In genomic region chr16:28935924-28936783, GRCh38 we compare ENCODE assay signal across 1 cellular context.
A peak's percentile ranks its signal among the peaks of the same experiment; 100 is the strongest.
TF ChIP-seq lines count a peak whose summit lies in the region.

No MANE protein-coding gene starts in this region.

TF ChIP-seq in K562, 482 proteins besides CTCF, POLR2A, EP300 and RAD21 (continued from another document and continues in another):
- TF ChIP-seq MGA (IDR thresholded peaks at IDR 0.05), result peak; percentile 88
- TF ChIP-seq PKNOX1 (IDR thresholded peaks at IDR 0.05), result 0 out of 2 replicates have a peak, but pooled peaks have one; percentile 8
- no peak for TF ChIP-seq POLR3A (IDR thresholded peaks at IDR 0.05; ENCODE audit: borderline replicate concordance, extremely low read depth, insufficient read depth, insufficient read length)
- TF ChIP-seq STAT6 (CRISPR knock-in tag; IDR thresholded peaks at IDR 0.05), result peak; percentile 37
- TF ChIP-seq CSDE1 (IDR thresholded peaks at IDR 0.05), result no peak
- no peak for TF ChIP-seq HOXB6 (CRISPR knock-in tag; IDR thresholded peaks at IDR 0.05; ENCODE audit: borderline replicate concordance)
- TF ChIP-seq EGR1 (conservative IDR thresholded peaks at IDR 0.05), result peak; percentile 79
- TF ChIP-seq, protein P1, sequence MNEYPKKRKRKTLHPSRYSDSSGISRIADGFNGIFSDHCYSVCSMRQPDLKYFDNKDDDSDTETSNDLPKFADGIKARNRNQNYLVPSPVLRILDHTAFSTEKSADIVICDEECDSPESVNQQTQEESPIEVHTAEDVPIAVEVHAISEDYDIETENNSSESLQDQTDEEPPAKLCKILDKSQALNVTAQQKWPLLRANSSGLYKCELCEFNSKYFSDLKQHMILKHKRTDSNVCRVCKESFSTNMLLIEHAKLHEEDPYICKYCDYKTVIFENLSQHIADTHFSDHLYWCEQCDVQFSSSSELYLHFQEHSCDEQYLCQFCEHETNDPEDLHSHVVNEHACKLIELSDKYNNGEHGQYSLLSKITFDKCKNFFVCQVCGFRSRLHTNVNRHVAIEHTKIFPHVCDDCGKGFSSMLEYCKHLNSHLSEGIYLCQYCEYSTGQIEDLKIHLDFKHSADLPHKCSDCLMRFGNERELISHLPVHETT (CRISPR knock-in tag; conservative IDR thresholded peaks at IDR 0.05 in 1 of 2, IDR thresholded peaks at IDR 0.05 in 1 of 2), result no peak
- no peak for TF ChIP-seq CREBBP (IDR thresholded peaks at IDR 0.05; ENCODE audit: low read depth, low read length)
- TF ChIP-seq TBP (optimal IDR thresholded peaks at IDR 0.05; ENCODE audit: low read depth, low read length), result peak; percentile 64
- TF ChIP-seq POLR2AphosphoS2 (IDR thresholded peaks at IDR 0.05; ENCODE audit: low read length), result no peak
- peak; percentile 76 for TF ChIP-seq SAP30 (IDR thresholded peaks at IDR 0.05; ENCODE audit: borderline replicate concordance, insufficient read depth, low read depth, low read length, poor library complexity, severe bottlenecking)
- no peak for TF ChIP-seq SIX5 (IDR thresholded peaks at IDR 0.05; ENCODE audit: borderline replicate concordance in 1 of 2, insufficient read depth in 1 of 2, low read depth in 1 of 2, low read length in 2 of 2)
- TF ChIP-seq LEF1 (IDR thresholded peaks at IDR 0.05), result 0 out of 2 replicates have a peak, but pooled peaks have one; percentile 39
- TF ChIP-seq PML (IDR thresholded peaks at IDR 0.05; ENCODE audit: low read length), result 0 out of 2 replicates have a peak, but pooled peaks have one; percentile 26
- no peak for TF ChIP-seq USF2 (CRISPR knock-in tag; IDR thresholded peaks at IDR 0.05)
- TF ChIP-seq ELF1 (tag; IDR thresholded peaks at IDR 0.05), result peak; percentile 59; the same call in 1 of the 2 replicates
- TF ChIP-seq CHD2 (IDR thresholded peaks at IDR 0.05; ENCODE audit: low read depth, low read length), result 0 out of 2 replicates have a peak, but pooled peaks have one; percentile 39
- peak; percentile 40 for TF ChIP-seq PRDM10 (IDR thresholded peaks at IDR 0.05; ENCODE audit: partially characterized antibody)
- peak; percentile 16; the same call in 1 of the 2 replicates for TF ChIP-seq TEAD4 (IDR thresholded peaks at IDR 0.05; ENCODE audit: low read length)
- no peak for TF ChIP-seq TEAD4 (CRISPR knock-in tag; IDR thresholded peaks at IDR 0.05; ENCODE audit: borderline replicate concordance)
- no peak for TF ChIP-seq CEBPB (tag; IDR thresholded peaks at IDR 0.05)
- no peak for TF ChIP-seq NR2C2 (CRISPR knock-in tag; IDR thresholded peaks at IDR 0.05)
- peak; percentile 45; the same call in 1 of the 2 replicates for TF ChIP-seq NR2C2 (tag; IDR thresholded peaks at IDR 0.05)
- TF ChIP-seq HDAC8 (tag; IDR thresholded peaks at IDR 0.05), result no peak
- TF ChIP-seq ZNF830 (CRISPR knock-in tag; IDR thresholded peaks at IDR 0.05), result 0 out of 2 replicates have a peak, but pooled peaks have one; percentile 35
- TF ChIP-seq, protein P2, sequence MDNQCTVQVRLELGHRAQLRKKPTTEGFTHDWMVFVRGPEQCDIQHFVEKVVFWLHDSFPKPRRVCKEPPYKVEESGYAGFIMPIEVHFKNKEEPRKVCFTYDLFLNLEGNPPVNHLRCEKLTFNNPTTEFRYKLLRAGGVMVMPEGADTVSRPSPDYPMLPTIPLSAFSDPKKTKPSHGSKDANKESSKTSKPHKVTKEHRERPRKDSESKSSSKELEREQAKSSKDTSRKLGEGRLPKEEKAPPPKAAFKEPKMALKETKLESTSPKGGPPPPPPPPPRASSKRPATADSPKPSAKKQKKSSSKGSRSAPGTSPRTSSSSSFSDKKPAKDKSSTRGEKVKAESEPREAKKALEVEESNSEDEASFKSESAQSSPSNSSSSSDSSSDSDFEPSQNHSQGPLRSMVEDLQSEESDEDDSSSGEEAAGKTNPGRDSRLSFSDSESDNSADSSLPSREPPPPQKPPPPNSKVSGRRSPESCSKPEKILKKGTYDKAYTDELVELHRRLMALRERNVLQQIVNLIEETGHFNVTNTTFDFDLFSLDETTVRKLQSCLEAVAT (IDR thresholded peaks at IDR 0.05), result no peak
- TF ChIP-seq ZNF583 (CRISPR knock-in tag; IDR thresholded peaks at IDR 0.05), result no peak
- TF ChIP-seq HDAC2 (IDR thresholded peaks at IDR 0.05), result peak; percentile 65; the same call in 1 of the 2 replicates
